Comparison of ENCODE assay signal across 20 cellular contexts in the genomic region with DNA sequence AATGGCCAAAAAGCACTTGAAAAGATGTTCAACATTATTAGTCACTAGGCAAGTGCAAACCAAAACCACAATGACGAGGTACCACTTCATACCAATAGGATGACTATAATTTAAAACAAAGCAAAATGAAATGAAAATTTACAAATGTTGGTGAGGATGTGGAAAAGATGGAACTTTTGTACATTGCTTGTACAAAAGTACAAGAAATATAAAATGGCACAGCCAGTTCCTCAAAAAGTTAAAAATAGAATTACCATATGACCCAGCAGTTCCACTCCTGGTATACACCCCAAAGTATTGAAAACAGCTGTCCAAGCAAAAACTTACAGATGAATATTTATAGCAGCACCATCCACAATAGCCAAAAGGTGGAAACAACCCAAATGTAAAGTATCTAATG.
DNase-seq lines count a peak whose midpoint lies in the region; ATAC-seq and TF ChIP-seq lines count a peak whose summit lies in the region.
"Had no signal": no experiment of that assay in that cellular context is flagged by ENCODE, and none has a peak within 500 bp of the region (broad histone marks: within the 10 kb centered on the region; RNA-seq: fewer than 3 reads in every experiment).

No MANE protein-coding gene starts in this region.

- ATAC-seq in psoas muscle (no peak), GM19463 (IDR thresholded peaks at IDR 0.05; ENCODE audit: unreplicated experiment) (no peak)
- ATAC-seq: pancreas had no signal

- no peak overlapping the region for H3K4ac ChIP-seq in mesenchymal stem cell (ENCODE audit: low read depth in 1 of 2, low read length in 2 of 2)

- H3K14ac ChIP-seq in mesenchymal stem cell (ENCODE audit: low read length in 2 of 2): no peak overlapping the region

- H2AFZ ChIP-seq in mesenchymal stem cell (ENCODE audit: low read depth, low read length): no peak overlapping the region

- H3K18ac ChIP-seq in mesenchymal stem cell (ENCODE audit: low read depth in 1 of 2, low read length in 2 of 2): no peak overlapping the region

- intact Hi-C loops in psoas muscle (cut with DNase I): no loop called here

- no peak overlapping the region for H3K4me2 ChIP-seq in mesenchymal stem cell (ENCODE audit: low read length, poor library complexity, severe bottlenecking)

- no peak overlapping the region for H2AK5ac ChIP-seq in mesenchymal stem cell (ENCODE audit: low read length, severe bottlenecking)

- H2BK5ac ChIP-seq in mesenchymal stem cell (ENCODE audit: low read depth, low read length, poor library complexity, severe bottlenecking): no peak overlapping the region

- WGBS in mesenchymal stem cell: 0% methylated on average over 1 of the region's 1 CpG
- 79 to 100% (median 80%) methylated on average over 1 of the region's 1 CpG for WGBS in psoas muscle, 3 donors

- no peak overlapping the region for H2BK120ac ChIP-seq in mesenchymal stem cell (ENCODE audit: low read depth, low read length)

- H3K4me3 ChIP-seq in AG09309 (ENCODE audit: control insufficient read depth, low read depth, low read length) (no peak overlapping the region), mesenchymal stem cell (ENCODE audit: insufficient read depth in 1 of 2, low read depth in 1 of 2, low read length in 2 of 2) (peak overlapping the region in 1 of 2 experiments; percentile 14), psoas muscle (no peak overlapping the region)
- H3K4me3 ChIP-seq: esophagus squamous epithelium, pancreas had no signal

- no peak overlapping the region for H2BK12ac ChIP-seq in mesenchymal stem cell (ENCODE audit: low read length in 2 of 2)

- H3K27ac ChIP-seq in mesenchymal stem cell (ENCODE audit: low read length, poor library complexity, severe bottlenecking): peak overlapping the region; percentile 39
- H3K27ac ChIP-seq in psoas muscle: no peak overlapping the region
- H3K27ac ChIP-seq: esophagus squamous epithelium, pancreas had no signal

- H3K9me3 ChIP-seq in mesenchymal stem cell (ENCODE audit: control insufficient read depth, low read length) (no peaks in the 10 kb centered on the region), psoas muscle (no peaks in the 10 kb centered on the region)
- H3K9me3 ChIP-seq: pancreas had no signal

- DNase-seq in AG09309 (ENCODE audit: low read depth): peak; percentile 67
- peak; percentile 91 for DNase-seq in LHCN-M2 (ENCODE audit: low read depth)
- DNase-seq in brain pericyte (ENCODE audit: low read depth, low spot score): peak; percentile 31
- DNase-seq in mesenchymal stem cell: peak; percentile 86
- DNase-seq in DMS53 treated with DMSO at 0.1 percent for 48 hours (lab: John Stamatoyannopoulos, UW; ENCODE audit: unreplicated experiment): no peak
- DNase-seq in psoas muscle: no peak
- DNase-seq in D341Med (ENCODE audit: low spot score): no peak
- DNase-seq: activated CD4-positive, alpha-beta T cell treated with anti-CD3 and anti-CD28 coated beads, Interleukin-2, amount 50 U/mL, for 48 hours; CD4-positive, CD25-positive, alpha-beta regulatory T cell; cerebellar nuclear complex; esophagus squamous epithelium; immature natural killer cell; Kasumi-1; midbrain; NCI-H2029 treated with DMSO at 0.1 percent for 48 hours; NCI-H69; pancreas; stimulated activated CD8-positive, alpha-beta memory T cell treated with anti-CD3 and anti-CD28 coated beads, Interleukin-4, amount 100 ng/mL, for 48 hours; trophoblast cell had no signal

- H3K79me1 ChIP-seq in mesenchymal stem cell (replicated peaks; ENCODE audit: low read length, poor library complexity, severe bottlenecking): no peaks in the 10 kb centered on the region

- H3K27me3 ChIP-seq in mesenchymal stem cell (ENCODE audit: control insufficient read depth in 1 of 2, insufficient read depth in 1 of 2, low read length in 2 of 2) (no peaks in the 10 kb centered on the region), psoas muscle (ENCODE audit: insufficient read depth in 3 of 3, low read length in 2 of 3) (no peaks in the 10 kb centered on the region)
- H3K27me3 ChIP-seq: esophagus squamous epithelium, pancreas had no signal

- H3K4me1 ChIP-seq in mesenchymal stem cell (ENCODE audit: control insufficient read depth, insufficient read depth, low read depth, low read length) (no peaks in the 10 kb centered on the region), psoas muscle (no peaks in the 10 kb centered on the region)
- H3K4me1 ChIP-seq: esophagus squamous epithelium, pancreas had no signal

- no peak overlapping the region for H4K91ac ChIP-seq in mesenchymal stem cell (ENCODE audit: low read length)

- H4K8ac ChIP-seq in mesenchymal stem cell (ENCODE audit: low read length): no peak overlapping the region

- peak overlapping the region; percentile 70 for H3K9ac ChIP-seq in mesenchymal stem cell (ENCODE audit: low read length)

- no peak overlapping the region for H2BK15ac ChIP-seq in mesenchymal stem cell (ENCODE audit: low read depth, poor library complexity, severe bottlenecking)

- TF ChIP-seq CTCF in AG09309 (IDR thresholded peaks at IDR 0.05; ENCODE audit: control insufficient read depth, insufficient read depth, low read depth, low read length, missing control alignments) (no peak), psoas muscle (IDR thresholded peaks at IDR 0.05) (no peak)

- no peak overlapping the region for H3K23ac ChIP-seq in mesenchymal stem cell (ENCODE audit: low read length in 2 of 2)

- H3K36me3 ChIP-seq in mesenchymal stem cell (ENCODE audit: control insufficient read depth in 1 of 2, insufficient read depth in 2 of 2, low read depth in 1 of 2, low read length in 2 of 2) (no peaks in the 10 kb centered on the region), psoas muscle (ENCODE audit: insufficient read depth in 1 of 2, low read depth in 1 of 2) (no peaks in the 10 kb centered on the region)
- H3K36me3 ChIP-seq: esophagus squamous epithelium, pancreas had no signal

Comparison
In these comparisons a context has a peak if more than half of its experiments do, and no peak if none do; other contexts are left out.
1. DNase-seq: peak in AG09309 (single experiment), LHCN-M2 (single experiment), brain pericyte (single experiment) and mesenchymal stem cell (single experiment); none in DMS53 treated with DMSO at 0.1 percent for 48 hours (single experiment), psoas muscle (0 of 2) and D341Med (single experiment).